Comparison of ENCODE assay signal across 18 cellular contexts in genomic region chr13:36870050-36870692, GRCh38. TPM values are rescaled to one million over a fixed set of nuclear protein-coding genes. Genes with fewer than 3 reads are reported as not detected.
"Had no signal": no experiment of that assay in that cellular context is flagged by ENCODE, and none has a peak within 500 bp of the region (broad histone marks: within the 10 kb centered on the region; RNA-seq: fewer than 3 reads in every experiment).

No MANE protein-coding gene starts in this region.

- ATAC-seq: left lobe of liver, natural killer cell, right cardiac atrium had no signal

- H3K4me2 ChIP-seq: smooth muscle cell had no signal

- DNase-seq: activated CD4-positive, CD25-positive, alpha-beta regulatory T cell treated with anti-CD3 and anti-CD28 coated beads, Interleukin-2, amount 50 U/mL, for 72 hours; activated naive CD4-positive, alpha-beta T cell; anterior cingulate cortex; effector memory CD4-positive, alpha-beta T cell; islet precursor cell; natural killer cell; occipital lobe; right cardiac atrium; stimulated activated CD4-positive, alpha-beta T cell treated with anti-CD3 and anti-CD28 coated beads, Interleukin-4, amount 100 ng/mL, for 4 hours; stimulated activated CD8-positive, alpha-beta memory T cell treated with anti-CD3 and anti-CD28 coated beads, Interleukin-4, amount 100 ng/mL, for 48 hours; stimulated activated naive CD4-positive, alpha-beta T cell treated with Interleukin-2 at 50 U/mL for 16 hours; substantia nigra had no signal

- H3K9me3 ChIP-seq: tibial nerve had no signal

- H3K4me1 ChIP-seq: tibial nerve had no signal

- H3K27me3 ChIP-seq: tibial nerve had no signal

- H3K4me3 ChIP-seq: smooth muscle cell, tibial nerve had no signal

- H3K27ac ChIP-seq: tibial nerve had no signal

- FAIRE-seq: TTC549 had no signal

RNA-seq across cellular contexts. Expression of gene SMAD9, which starts 49.9 kb away (rescaled TPM):
- total RNA-seq: activated CD8-positive, alpha-beta memory T cell treated with anti-CD3 and anti-CD28 coated beads for 36 hours; natural killer cell; T-helper 2 cell treated with Interferon-gamma antibody and Interleukin-4, amounts not matched to agents 100 ng/mL and 5 ng/mL, for 36 hours had no signal
